In genomic region chr6:2854394-2854982, GRCh38 we compare ENCODE assay signal across 8 cellular contexts. TPM values are rescaled to one million over a fixed set of nuclear protein-coding genes. Genes with fewer than 3 reads are reported as not detected.
DNase-seq lines count a peak whose midpoint lies in the region; FAIRE-seq and TF ChIP-seq lines count a peak whose summit lies in the region.

No MANE protein-coding gene starts in this region.

- dilution Hi-C loops in keratinocyte (cut with MboI; ENCODE audit: extremely low pct_ligation_motif_present, low sequenced_read_pairs), result no loop called here

- H3K27ac Mint-ChIP-seq in activated CD4-positive, alpha-beta T cell treated with anti-CD3 and anti-CD28 coated beads, Interleukin-2, amount 10 ng/mL, durations not matched to agents 7 days and 5 days, result peak overlapping the region; percentile 99
- H3K27ac Mint-ChIP-seq in activated T-helper 2 cell treated with anti-CD3 and anti-CD28 coated beads, Interferon-gamma antibody, Interleukin-2, Interleukin-4, amounts not matched to agents 10 μg/mL and 5 μg/mL and 100 μg/mL, durations not matched to agents 14 hours and 24 hours and 36 hours, result peak overlapping the region; percentile 99

- peak overlapping the region; percentile 62 for H2AFZ ChIP-seq in keratinocyte (ENCODE audit: control insufficient read depth, low read length)

- H3K27me3 ChIP-seq in keratinocyte (ENCODE audit: control insufficient read depth, extremely low read depth, insufficient read depth, low read length), result no peaks in the 10 kb centered on the region
- peaks cover 0 to 4% (median 0%) of the 10 kb centered on the region in 5 donors for H3K27me3 ChIP-seq in subcutaneous abdominal adipose tissue (ENCODE audit: control insufficient read depth in 5 of 5, insufficient read depth in 4 of 5, low read length in 5 of 5)

- intact Hi-C loops in activated T-helper 2 cell treated with anti-CD3 and anti-CD28 coated beads, Interferon-gamma antibody, Interleukin-2, Interleukin-4, amounts not matched to agents 10 μg/mL and 5 μg/mL and 100 μg/mL, durations not matched to agents 14 hours and 24 hours and 36 hours (cut with micrococcal nuclease), result loop anchor here (1.0 to 2.0 kb wide), 2 partner anchors 86 to 134 kb away; no protein-coding TSS in a partner anchor

- H3K4me3 Mint-ChIP-seq in activated CD4-positive, alpha-beta T cell treated with anti-CD3 and anti-CD28 coated beads, Interleukin-2, amount 10 ng/mL, durations not matched to agents 7 days and 5 days, result peak overlapping the region; percentile 67
- peak overlapping the region; percentile 43 for H3K4me3 Mint-ChIP-seq in activated T-helper 2 cell treated with anti-CD3 and anti-CD28 coated beads, Interferon-gamma antibody, Interleukin-2, Interleukin-4, amounts not matched to agents 10 μg/mL and 5 μg/mL and 100 μg/mL, durations not matched to agents 14 hours and 24 hours and 36 hours (ENCODE audit: low read depth)

- H3K79me2 ChIP-seq in keratinocyte (ENCODE audit: control insufficient read depth, insufficient read depth, low read length), result no peaks in the 10 kb centered on the region

- no peak for TF ChIP-seq CTCF in keratinocyte (optimal IDR thresholded peaks at IDR 0.05 in 1 of 3, IDR thresholded peaks at IDR 0.05 in 1 of 3, conservative IDR thresholded peaks at IDR 0.05 in 1 of 3; ENCODE audit: extremely low read depth in 1 of 3, insufficient read depth in 2 of 3, low read length in 3 of 3)

- H3K4me3 ChIP-seq in keratinocyte (ENCODE audit: control insufficient read depth in 2 of 3, extremely low read depth in 1 of 3, insufficient read depth in 2 of 3, low read depth in 1 of 3, low read length in 3 of 3) (no peak overlapping the region), subcutaneous abdominal adipose tissue (ENCODE audit: low read depth in 1 of 5, low read length in 5 of 5) (peak overlapping the region; percentile 50 to 84 (median 65))

- H3K9me1 ChIP-seq in keratinocyte (ENCODE audit: control insufficient read depth, extremely low read depth, insufficient read depth, low read length), result no peaks in the 10 kb centered on the region

- H3K9ac ChIP-seq in keratinocyte (ENCODE audit: control insufficient read depth, extremely low read depth, insufficient read depth, low read length) (peak overlapping the region; percentile 55), subcutaneous abdominal adipose tissue (ENCODE audit: low read length in 5 of 5) (peak overlapping the region in 3 of 5 donors; percentile 49 to 73 (median 57))

- H3K4me2 ChIP-seq in keratinocyte (ENCODE audit: control insufficient read depth, extremely low read depth, insufficient read depth, low read depth, low read length), result peak overlapping the region; percentile 80

- no peaks in the 10 kb centered on the region for H3K27me3 Mint-ChIP-seq in activated CD4-positive, alpha-beta T cell treated with anti-CD3 and anti-CD28 coated beads, Interleukin-2, amount 10 ng/mL, durations not matched to agents 7 days and 5 days
- no peaks in the 10 kb centered on the region for H3K27me3 Mint-ChIP-seq in activated T-helper 2 cell treated with anti-CD3 and anti-CD28 coated beads, Interferon-gamma antibody, Interleukin-2, Interleukin-4, amounts not matched to agents 10 μg/mL and 5 μg/mL and 100 μg/mL, durations not matched to agents 14 hours and 24 hours and 36 hours (ENCODE audit: low read depth)

- H3K4me1 ChIP-seq in keratinocyte (ENCODE audit: control insufficient read depth, extremely low read depth, insufficient read depth, low read length) (peaks cover 11% of the 10 kb centered on the region), subcutaneous abdominal adipose tissue (ENCODE audit: control insufficient read depth in 5 of 5, insufficient read depth in 5 of 5, low read length in 5 of 5) (peaks cover 15 to 57% (median 30%) of the 10 kb centered on the region in 5 donors)

- DNase-seq in activated CD4-positive, alpha-beta T cell treated with anti-CD3 and anti-CD28 coated beads, Interleukin-2, amount 10 ng/mL, durations not matched to agents 7 days and 5 days, result no peak
- DNase-seq in activated CD4-positive, alpha-beta T cell treated with anti-CD3 and anti-CD28 coated beads for 4 hours, result no peak
- DNase-seq in activated T-helper 2 cell treated with anti-CD3 and anti-CD28 coated beads, Interferon-gamma antibody, Interleukin-2, Interleukin-4, amounts not matched to agents 10 μg/mL and 5 μg/mL and 100 μg/mL, durations not matched to agents 14 hours and 24 hours and 36 hours (ENCODE audit: low spot score), result no peak
- DNase-seq in keratinocyte (ENCODE audit: low read depth, low spot score), result no peak
- no peak for DNase-seq in NCI-H2227 treated with DMSO at 0.1 percent for 48 hours (lab: John Stamatoyannopoulos, UW)
- no peak for DNase-seq in NCI-H1436 treated with DMSO at 0.1 percent for 48 hours (lab: John Stamatoyannopoulos, UW)
- no peak for DNase-seq in GM19238 (ENCODE audit: insufficient read length, low spot score)

- POLR2A ChIA-PET in activated CD4-positive, alpha-beta T cell treated with anti-CD3 and anti-CD28 coated beads, Interleukin-2, amount 10 ng/mL, durations not matched to agents 7 days and 5 days (lab: Charles Lee), result no interaction called here

- no peaks in the 10 kb centered on the region for H4K20me1 ChIP-seq in keratinocyte (ENCODE audit: control insufficient read depth, extremely low read depth, insufficient read depth, low read length)

- CTCF ChIA-PET in activated CD4-positive, alpha-beta T cell treated with anti-CD3 and anti-CD28 coated beads, Interleukin-2, amount 10 ng/mL, durations not matched to agents 7 days and 5 days (lab: Charles Lee), result interaction anchor here (2.1 to 2.7 kb wide), 2 partner anchors 8 to 23 kb away, joined by 8 to 15 read pairs; no protein-coding TSS in a partner anchor

- peaks cover 76% of the 10 kb centered on the region for H3K4me1 Mint-ChIP-seq in activated CD4-positive, alpha-beta T cell treated with anti-CD3 and anti-CD28 coated beads, Interleukin-2, amount 10 ng/mL, durations not matched to agents 7 days and 5 days
- peaks cover 70% of the 10 kb centered on the region for H3K4me1 Mint-ChIP-seq in activated T-helper 2 cell treated with anti-CD3 and anti-CD28 coated beads, Interferon-gamma antibody, Interleukin-2, Interleukin-4, amounts not matched to agents 10 μg/mL and 5 μg/mL and 100 μg/mL, durations not matched to agents 14 hours and 24 hours and 36 hours (ENCODE audit: low read depth)

- H3K36me3 ChIP-seq in keratinocyte (ENCODE audit: control insufficient read depth in 2 of 2, extremely low read depth in 1 of 2, insufficient read depth in 2 of 2, low read length in 2 of 2) (no peaks in the 10 kb centered on the region), subcutaneous abdominal adipose tissue (ENCODE audit: control insufficient read depth in 5 of 5, insufficient read depth in 5 of 5, low read length in 5 of 5) (no peaks in the 10 kb centered on the region)

- H3K36me3 Mint-ChIP-seq in activated CD4-positive, alpha-beta T cell treated with anti-CD3 and anti-CD28 coated beads, Interleukin-2, amount 10 ng/mL, durations not matched to agents 7 days and 5 days (ENCODE audit: low read depth), result peaks cover 11% of the 10 kb centered on the region
- H3K36me3 Mint-ChIP-seq in activated T-helper 2 cell treated with anti-CD3 and anti-CD28 coated beads, Interferon-gamma antibody, Interleukin-2, Interleukin-4, amounts not matched to agents 10 μg/mL and 5 μg/mL and 100 μg/mL, durations not matched to agents 14 hours and 24 hours and 36 hours (ENCODE audit: low read depth), result peaks cover under 1% of the 10 kb centered on the region

- FAIRE-seq in keratinocyte (lab: Jason Lieb, UNC), result no peak

- H3K27ac ChIP-seq in keratinocyte (ENCODE audit: control insufficient read depth, insufficient read depth, low read length), result peak overlapping the region; percentile 73
- H3K27ac ChIP-seq in subcutaneous abdominal adipose tissue (ENCODE audit: low read depth, low read length), result peak overlapping the region; percentile 75

- no peaks in the 10 kb centered on the region for H3K9me3 Mint-ChIP-seq in activated CD4-positive, alpha-beta T cell treated with anti-CD3 and anti-CD28 coated beads, Interleukin-2, amount 10 ng/mL, durations not matched to agents 7 days and 5 days
- no peaks in the 10 kb centered on the region for H3K9me3 Mint-ChIP-seq in activated T-helper 2 cell treated with anti-CD3 and anti-CD28 coated beads, Interferon-gamma antibody, Interleukin-2, Interleukin-4, amounts not matched to agents 10 μg/mL and 5 μg/mL and 100 μg/mL, durations not matched to agents 14 hours and 24 hours and 36 hours

- H3K9me3 ChIP-seq in keratinocyte (ENCODE audit: control insufficient read depth, low read depth, low read length), result no peaks in the 10 kb centered on the region
- H3K9me3 ChIP-seq in subcutaneous abdominal adipose tissue (ENCODE audit: control insufficient read depth in 5 of 5, low read length in 5 of 5), result no peaks in the 10 kb centered on the region

RNA-seq across cellular contexts. Expression of gene SERPINB1, which starts 12.8 kb away (rescaled TPM):
- 10 to 100 TPM; 62.8 to 72.8 TPM for total RNA-seq in activated CD4-positive, alpha-beta T cell treated with anti-CD3 and anti-CD28 coated beads, Interleukin-2, amount 10 ng/mL, durations not matched to agents 7 days and 5 days
- 102 and 103 TPM in 2 replicates for total RNA-seq in activated T-helper 2 cell treated with anti-CD3 and anti-CD28 coated beads, Interferon-gamma antibody, Interleukin-2, Interleukin-4, amounts not matched to agents 10 μg/mL and 5 μg/mL and 100 μg/mL, durations not matched to agents 14 hours and 24 hours and 36 hours
- polyA plus RNA-seq in keratinocyte, result 38.4 to 76.0 TPM (median 71.9 TPM) in 3 replicates
- polyA plus RNA-seq in keratinocyte (2011; ENCODE audit: low read depth), result 13.5 TPM
- polyA plus RNA-seq in keratinocyte (2011; cell fraction: cytosol; rRNA removed), result 46.9 and 80.2 TPM in 2 replicates
- polyA plus RNA-seq in keratinocyte (2011; cell fraction: nucleus; rRNA removed), result 31.5 and 46.9 TPM in 2 replicates
- polyA plus RNA-seq in keratinocyte (2012; ENCODE audit: low replicate concordance), result 8.0 and 64.9 TPM in 2 replicates
- polyA minus RNA-seq in keratinocyte, result 9.1 to 34.9 TPM (median 24.7 TPM) in 3 replicates
- polyA minus RNA-seq in keratinocyte (2011; cell fraction: cytosol; rRNA and poly(A)+ RNA removed), result 33.0 TPM
- polyA minus RNA-seq in keratinocyte (2011; cell fraction: nucleus; rRNA and poly(A)+ RNA removed), result 11.6 and 16.4 TPM in 2 replicates

RNA-seq across cellular contexts. Expression of gene SERPINB9, which starts 48.6 kb away (rescaled TPM):
- 10 to 100 TPM; 40.2 to 49.4 TPM for total RNA-seq in activated CD4-positive, alpha-beta T cell treated with anti-CD3 and anti-CD28 coated beads, Interleukin-2, amount 10 ng/mL, durations not matched to agents 7 days and 5 days
- 120 and 123 TPM in 2 replicates for total RNA-seq in activated T-helper 2 cell treated with anti-CD3 and anti-CD28 coated beads, Interferon-gamma antibody, Interleukin-2, Interleukin-4, amounts not matched to agents 10 μg/mL and 5 μg/mL and 100 μg/mL, durations not matched to agents 14 hours and 24 hours and 36 hours
- polyA plus RNA-seq in keratinocyte, result 0.20 to 0.39 TPM (median 0.32 TPM) in 3 replicates
- 0.12 TPM for polyA plus RNA-seq in keratinocyte (2011; ENCODE audit: low read depth)
- 0.16 and 0.30 TPM in 2 replicates for polyA plus RNA-seq in keratinocyte (2011; cell fraction: cytosol; rRNA removed)
- polyA plus RNA-seq in keratinocyte (2011; cell fraction: nucleus; rRNA removed), result 0.23 and 0.31 TPM in 2 replicates
- polyA plus RNA-seq in keratinocyte (2012; ENCODE audit: low replicate concordance), result 0.14 and 0.37 TPM in 2 replicates
- 0.46 to 0.56 TPM (median 0.48 TPM) in 3 replicates for polyA minus RNA-seq in keratinocyte
- not detected for polyA minus RNA-seq in keratinocyte (2011; cell fraction: cytosol; rRNA and poly(A)+ RNA removed)
- 0.39 TPM in 1 of 2 replicates, not detected in the other for polyA minus RNA-seq in keratinocyte (2011; cell fraction: nucleus; rRNA and poly(A)+ RNA removed)

Comparison
In these comparisons a context has a peak if more than half of its experiments do, and no peak if none do; other contexts are left out.
1. H3K4me3 ChIP-seq: peak in subcutaneous abdominal adipose tissue (5 of 5); none in keratinocyte (0 of 3).